8 cellular contexts compared by ENCODE assay signal in the genomic region with DNA sequence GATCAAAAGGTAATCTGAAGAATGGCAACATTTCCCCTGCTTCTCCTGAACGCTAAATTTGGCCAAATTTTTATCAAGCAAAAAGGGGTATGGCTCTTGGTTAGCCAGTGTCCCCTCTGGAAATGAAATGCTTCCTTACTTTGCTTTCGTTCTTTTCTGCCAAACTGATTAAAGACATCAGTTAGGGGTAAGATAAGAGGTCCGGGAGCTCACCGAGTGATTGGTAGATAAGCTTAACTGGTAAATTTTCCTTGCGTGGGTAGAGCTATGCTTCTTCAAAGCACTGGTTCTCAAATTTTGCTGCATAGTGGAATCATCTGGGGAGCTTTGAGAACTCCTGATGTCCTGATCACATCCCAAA.
DNase-seq lines count a peak whose midpoint lies in the region; ATAC-seq and TF ChIP-seq lines count a peak whose summit lies in the region.

No MANE protein-coding gene starts in this region.

- no peaks in the 10 kb centered on the region for H3K36me3 ChIP-seq in right atrium auricular region
- H3K36me3 ChIP-seq in brain microvascular endothelial cell (replicated peaks): no peaks in the 10 kb centered on the region
- H3K36me3 ChIP-seq in mesendoderm (ENCODE audit: control insufficient read depth, insufficient read depth, low read length): no peaks in the 10 kb centered on the region
- H3K36me3 ChIP-seq in aorta (ENCODE audit: control insufficient read depth in 1 of 2, insufficient read depth in 2 of 2, low read length in 1 of 2): no peaks in the 10 kb centered on the region

- H2AK5ac ChIP-seq in mesendoderm (ENCODE audit: low read length): no peak overlapping the region

- in situ Hi-C loops in brain microvascular endothelial cell (cut with HindIII; ENCODE audit: low pct_ligation_motif_present, low sequenced_read_pairs): no loop called here

- H3K79me1 ChIP-seq in mesendoderm (ENCODE audit: low read length): no peaks in the 10 kb centered on the region

- H2BK5ac ChIP-seq in mesendoderm (ENCODE audit: low read length): no peak overlapping the region

- H3K79me2 ChIP-seq in mesendoderm (ENCODE audit: control insufficient read depth, insufficient read depth, low read length): no peaks in the 10 kb centered on the region

- TF ChIP-seq CTCF in right atrium auricular region (IDR thresholded peaks at IDR 0.05): no peak
- TF ChIP-seq CTCF in brain microvascular endothelial cell (IDR thresholded peaks at IDR 0.05; ENCODE audit: low read depth, low read length, missing control alignments): no peak

- DNase-seq in right atrium auricular region (ENCODE audit: low spot score) (no peak), left ventricle myocardium superior (no peak), brain microvascular endothelial cell (no peak), mesendoderm (peak; percentile 27), aorta (no peak)

- no peak overlapping the region for H3K18ac ChIP-seq in mesendoderm (ENCODE audit: low read length)

- peak overlapping the region; percentile 40 to 68 for H3K27ac ChIP-seq in right atrium auricular region
- peak overlapping the region; percentile 73 for H3K27ac ChIP-seq in brain microvascular endothelial cell
- H3K27ac ChIP-seq in mesendoderm (ENCODE audit: low read depth, low read length): no peak overlapping the region
- H3K27ac ChIP-seq in aorta (ENCODE audit: low read depth in 1 of 2, low read length in 2 of 2): peak overlapping the region in 1 of 2 donors; percentile 88

- no peak overlapping the region for H2BK120ac ChIP-seq in mesendoderm (ENCODE audit: low read depth, low read length)

- no peak overlapping the region for H3K23ac ChIP-seq in mesendoderm (ENCODE audit: low read length)

- ATAC-seq in left ventricle myocardium superior: no peak
- ATAC-seq in aorta (ENCODE audit: low FRiP score): no peak
- ATAC-seq in HG03571 (IDR thresholded peaks at IDR 0.05; ENCODE audit: unreplicated experiment): no peak
- no peak for ATAC-seq in GM21529 (IDR thresholded peaks at IDR 0.05; ENCODE audit: unreplicated experiment)
- no peak for ATAC-seq in GM19324 (IDR thresholded peaks at IDR 0.05; ENCODE audit: low FRiP score, unreplicated experiment)

- H3K4ac ChIP-seq in mesendoderm (ENCODE audit: low read depth, low read length): no peak overlapping the region

- H3K4me2 ChIP-seq in mesendoderm (ENCODE audit: low read length): peak overlapping the region; percentile 88

- H3K56ac ChIP-seq in mesendoderm (ENCODE audit: low read length): no peak overlapping the region

- H3K9me3 ChIP-seq in right atrium auricular region (no peaks in the 10 kb centered on the region), aorta (ENCODE audit: control insufficient read depth, low read length) (no peaks in the 10 kb centered on the region)

- no peak overlapping the region for H2BK15ac ChIP-seq in mesendoderm (replicated peaks; ENCODE audit: low read depth)

- H3K4me3 ChIP-seq in right atrium auricular region (peak overlapping the region; percentile 67 to 86), brain microvascular endothelial cell (ENCODE audit: low read depth, low read length) (peak overlapping the region; percentile 76), mesendoderm (ENCODE audit: low read length) (no peak overlapping the region), aorta (ENCODE audit: low read length in 2 of 2) (peak overlapping the region; percentile 55 to 88)

- intact Hi-C loops in left ventricle myocardium superior (cut with micrococcal nuclease): no loop called here
- intact Hi-C loops in aorta (cut with DNase I): loop anchor here in 1 of 2 donors (5.0 kb wide), 2 partner anchors 66 to 96 kb away; no protein-coding TSS in a partner anchor

- WGBS in mesendoderm (ENCODE audit: extremely low coverage, insufficient coverage, low lambda C conversion rate): no CpG with 5 or more reads among the region's 5 CpGs
- 0 to 1% methylated on average over 5 of the region's 5 CpGs for WGBS in aorta, 2 donors

- H3K9ac ChIP-seq in mesendoderm (ENCODE audit: low read length): no peak overlapping the region

- no peak overlapping the region for H4K5ac ChIP-seq in mesendoderm (ENCODE audit: low read length)

- H4K8ac ChIP-seq in mesendoderm (ENCODE audit: low read depth, low read length): no peak overlapping the region

- H3K4me1 ChIP-seq in right atrium auricular region: peaks cover 0 to 14% of the 10 kb centered on the region in 2 donors
- H3K4me1 ChIP-seq in mesendoderm (ENCODE audit: control insufficient read depth, low read depth, low read length): peaks cover 2% of the 10 kb centered on the region
- no peaks in the 10 kb centered on the region for H3K4me1 ChIP-seq in aorta (ENCODE audit: control insufficient read depth in 1 of 2, insufficient read depth in 2 of 2, low read length in 2 of 2)

- H3K27me3 ChIP-seq in right atrium auricular region (no peaks in the 10 kb centered on the region), brain microvascular endothelial cell (replicated peaks) (no peaks in the 10 kb centered on the region), mesendoderm (ENCODE audit: insufficient read depth, low read length, poor library complexity) (peaks cover 3% of the 10 kb centered on the region), aorta (ENCODE audit: control insufficient read depth in 1 of 2, insufficient read depth in 2 of 2, low read length in 1 of 2) (no peaks in the 10 kb centered on the region)
